Comparison of ENCODE assay signal across 1 cellular context in genomic region chr2:12742891-12743290, GRCh38.
TF ChIP-seq lines count a peak whose summit lies in the region.

No MANE protein-coding gene starts in this region.

TF ChIP-seq in IMR-90, 13 proteins besides CTCF, POLR2A, EP300 and RAD21 (continued from another document):
- TF ChIP-seq SMC3 (IDR thresholded peaks at IDR 0.05; ENCODE audit: low read depth, low read length) (no peak), CHD1 (IDR thresholded peaks at IDR 0.05; ENCODE audit: low read depth, low read length) (no peak), ELK1 (IDR thresholded peaks at IDR 0.05; ENCODE audit: borderline replicate concordance, low read depth, low read length) (no peak), CEBPB (IDR thresholded peaks at IDR 0.05; ENCODE audit: low read depth, low read length) (no peak), BHLHE40 (IDR thresholded peaks at IDR 0.05; ENCODE audit: low read depth, low read length) (no peak), USF2 (IDR thresholded peaks at IDR 0.05; ENCODE audit: low read depth, low read length) (no peak), NFE2L2 (IDR thresholded peaks at IDR 0.05; ENCODE audit: low read depth, low read length) (no peak), RFX5 (IDR thresholded peaks at IDR 0.05; ENCODE audit: low read depth, low read length) (no peak), RCOR1 (IDR thresholded peaks at IDR 0.05; ENCODE audit: insufficient replicate concordance, low read length) (no peak), MAFK (IDR thresholded peaks at IDR 0.05; ENCODE audit: low read depth, low read length) (no peak), MAZ (IDR thresholded peaks at IDR 0.05; ENCODE audit: borderline replicate concordance, low read depth, low read length) (no peak), FOS (IDR thresholded peaks at IDR 0.05; ENCODE audit: low read depth, low read length) (no peak)
TF ChIP-seq in IMR-90: peak in this region for 0.
